ENCODE assay signal across 23 cellular contexts in genomic region chr22:49077586-49077985, GRCh38.
"Had no signal": no experiment of that assay in that cellular context is flagged by ENCODE, and none has a peak within 500 bp of the region (broad histone marks: within the 10 kb centered on the region; RNA-seq: fewer than 3 reads in every experiment).

No MANE protein-coding gene starts in this region.

- DNase-seq: Kasumi-1, MM.1S, NCI-H1092 treated with DMSO at 0.1 percent for 48 hours, NCI-H1436, NCI-H187, NCI-H2029, NCI-H2081 treated with DMSO at 0.1 percent for 48 hours, NCI-H2171, NCI-H226, NCI-H446, NCI-H510A, NCI-H524 treated with DMSO at 0.1 percent for 48 hours, NCI-H69, NCI-H774, Right ventricle myocardium superior, RPMI8226, SIG-M5 had no signal

- H3K4me3 ChIP-seq: K562, SJSA1, SK-N-MC had no signal

- H3K9me3 Mint-ChIP-seq: IgD-negative memory B cell had no signal

- H3K27ac ChIP-seq: HL-60, KMS-11, SJSA1, SK-N-MC had no signal

- H3K4me1 Mint-ChIP-seq: IgD-negative memory B cell had no signal

- H3K27ac Mint-ChIP-seq: IgD-negative memory B cell had no signal

- H3K4me1 ChIP-seq: SJSA1 had no signal

- H3K36me3 ChIP-seq: SJSA1 had no signal

- H3K27me3 ChIP-seq: SJSA1 had no signal

- H3K4me3 Mint-ChIP-seq: IgD-negative memory B cell had no signal

- H3K27me3 Mint-ChIP-seq: IgD-negative memory B cell had no signal

- H3K36me3 Mint-ChIP-seq: IgD-negative memory B cell had no signal
